8 cellular contexts compared by ENCODE assay signal in the genomic region with DNA sequence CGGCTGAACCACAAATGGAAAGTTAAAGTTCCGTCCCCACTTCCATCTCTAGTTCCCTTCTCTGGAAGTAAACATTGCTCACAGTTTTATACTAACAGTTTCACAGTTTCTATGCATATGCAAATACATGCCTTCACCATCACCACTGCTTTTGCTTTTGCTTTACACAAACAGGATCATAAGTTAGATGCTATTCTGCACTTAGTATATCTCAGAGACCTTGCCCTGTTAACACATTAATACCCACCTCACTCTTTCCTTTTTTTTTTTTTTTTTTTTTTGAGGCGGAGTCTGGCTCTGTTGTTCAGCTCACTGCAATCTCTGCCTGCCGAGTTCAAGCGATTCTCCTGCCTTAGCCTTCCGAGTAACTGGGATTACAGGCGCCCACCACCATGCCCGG. TPM values are rescaled to one million over a fixed set of nuclear protein-coding genes. Genes with fewer than 3 reads are reported as not detected.
A peak's percentile ranks its signal among the peaks of the same experiment; 100 is the strongest.
DNase-seq lines count a peak whose midpoint lies in the region; FAIRE-seq and TF ChIP-seq lines count a peak whose summit lies in the region.

No MANE protein-coding gene starts in this region.

- peak overlapping the region; percentile 92 for H3K4me3 Mint-ChIP-seq in neural progenitor cell

- peak overlapping the region; percentile 79 for H3K4me2 ChIP-seq in OCI-LY7 (ENCODE audit: low read length)
- peak overlapping the region; percentile 92 for H3K4me2 ChIP-seq in endothelial cell of umbilical vein (ENCODE audit: insufficient read depth, low read length)
- peak overlapping the region; percentile 84 for H3K4me2 ChIP-seq in neural progenitor cell

- H3K36me3 ChIP-seq in H7 (replicated peaks; ENCODE audit: control insufficient read depth, insufficient read depth, low read length) = peaks cover 5% of the 10 kb centered on the region
- peaks cover 8% of the 10 kb centered on the region; the same call in 1 of the 2 replicates for H3K36me3 ChIP-seq in OCI-LY7 (ENCODE audit: insufficient read depth, low read length)
- H3K36me3 ChIP-seq in endothelial cell of umbilical vein (ENCODE audit: control insufficient read depth in 2 of 2, extremely low read depth in 1 of 2, insufficient read depth in 2 of 2, low read length in 2 of 2) = peaks cover 0 to 7% of the 10 kb centered on the region in 2 experiments
- H3K36me3 ChIP-seq in neural progenitor cell = no peaks in the 10 kb centered on the region

- dilution Hi-C loops in endothelial cell of umbilical vein (cut with MboI; ENCODE audit: extremely low pct_ligation_motif_present, low sequenced_read_pairs) = no loop called here

- H3K79me2 ChIP-seq in OCI-LY7 (ENCODE audit: insufficient read depth, low read depth, low read length) = no peaks in the 10 kb centered on the region; the same call in 1 of the 2 replicates
- peaks cover 4% of the 10 kb centered on the region for H3K79me2 ChIP-seq in endothelial cell of umbilical vein (ENCODE audit: control insufficient read depth, insufficient read depth, low read length)
- H3K79me2 ChIP-seq in neural progenitor cell (ENCODE audit: low read depth) = peaks cover 10% of the 10 kb centered on the region

- in situ Hi-C loops in GM13977 (cut with MboI; ENCODE audit: low pct_unique_long_range_greater_than_20kb, low sequenced_read_pairs, unreplicated experiment) = no loop called here

- peak overlapping the region; percentile 92 for H3K9ac ChIP-seq in endothelial cell of umbilical vein (replicated peaks; ENCODE audit: extremely low read depth, insufficient read depth, low read length)
- H3K9ac ChIP-seq in neural progenitor cell = no peak overlapping the region

- POLR2A ChIA-PET in OCI-LY7 (lab: Charles Lee) = interaction anchor here (0.5 to 3.6 kb wide), 9 partner anchors 43 to 130 kb away, joined by 3 to 20 read pairs (median 4); a partner anchor contains a TSS
- POLR2A ChIA-PET in endothelial cell of umbilical vein (lab: Charles Lee) = interaction anchor here (0.6 to 1.8 kb wide), 6 partner anchors 49 to 269 kb away, joined by 3 to 10 read pairs (median 4); a partner anchor contains a TSS

- no peak for FAIRE-seq in endothelial cell of umbilical vein (lab: Jason Lieb, UNC)

- H3K9me1 ChIP-seq in endothelial cell of umbilical vein (replicated peaks; ENCODE audit: control insufficient read depth, extremely low read depth, insufficient read depth, low read length) = no peaks in the 10 kb centered on the region

- H3K27ac ChIP-seq in OCI-LY7 (ENCODE audit: low read depth, low read length, poor library complexity, severe bottlenecking) = peak overlapping the region; percentile 48
- H3K27ac ChIP-seq in endothelial cell of umbilical vein (ENCODE audit: insufficient read depth, low read depth, low read length) = peak overlapping the region; percentile 85
- no peak overlapping the region for H3K27ac ChIP-seq in neural progenitor cell

- H4K20me1 ChIP-seq in OCI-LY7 (ENCODE audit: insufficient read depth, low read length) (no peaks in the 10 kb centered on the region), endothelial cell of umbilical vein (replicated peaks; ENCODE audit: control insufficient read depth, extremely low read depth, insufficient read depth, low read length) (no peaks in the 10 kb centered on the region), neural progenitor cell (ENCODE audit: low read depth) (no peaks in the 10 kb centered on the region)

- DNase-seq in GM13977 (ENCODE audit: low spot score) = peak; percentile 61
- no peak for DNase-seq in H7
- DNase-seq in OCI-LY7 (ENCODE audit: low spot score) = peak; percentile 30
- DNase-seq in endothelial cell of umbilical vein (ENCODE audit: low read depth, low spot score) = peak; percentile 33
- DNase-seq in neural progenitor cell (ENCODE audit: low spot score) = no peak
- DNase-seq in NOMO-1 (lab: John Stamatoyannopoulos, UW; ENCODE audit: unreplicated experiment in 2 of 2) = no peak
- no peak for DNase-seq in HUDEP-2 (lab: John Stamatoyannopoulos, UW; ENCODE audit: unreplicated experiment in 76 of 76)
- no peak for DNase-seq in NCI-H2107 (lab: John Stamatoyannopoulos, UW)

- H3K4me1 Mint-ChIP-seq in neural progenitor cell = peaks cover 13% of the 10 kb centered on the region

- TF ChIP-seq POLR2A in endothelial cell of umbilical vein (IDR thresholded peaks at IDR 0.05; ENCODE audit: low read depth, low read length) = no peak

- H3K9me2 ChIP-seq in OCI-LY7 (ENCODE audit: insufficient read depth, low read length) = no peaks in the 10 kb centered on the region

- no peak overlapping the region for H3K27ac Mint-ChIP-seq in neural progenitor cell

- BruUV-seq in OCI-LY7 (replicated peaks; lab: Mats Ljungman, UMichigan) (no TSS peak), endothelial cell of umbilical vein (replicated peaks; lab: Mats Ljungman, UMichigan) (no TSS peak)

- no peaks in the 10 kb centered on the region for H3K27me3 ChIP-seq in H7 (ENCODE audit: control insufficient read depth, insufficient read depth, low read length)
- no peaks in the 10 kb centered on the region for H3K27me3 ChIP-seq in endothelial cell of umbilical vein (ENCODE audit: control insufficient read depth in 2 of 2, insufficient read depth in 2 of 2, low read length in 2 of 2)
- H3K27me3 ChIP-seq in neural progenitor cell = no peaks in the 10 kb centered on the region

- H3K4me3 ChIP-seq in H7 (ENCODE audit: insufficient read depth, low read depth, low read length) = peak overlapping the region; percentile 87
- peak overlapping the region; percentile 77 for H3K4me3 ChIP-seq in OCI-LY7 (ENCODE audit: low read depth, low read length, poor library complexity, severe bottlenecking)
- H3K4me3 ChIP-seq in endothelial cell of umbilical vein (replicated peaks in 1 of 3; ENCODE audit: insufficient read depth in 1 of 3, low read depth in 1 of 3, low read length in 3 of 3) = peak overlapping the region; percentile 80 to 97 (median 86)
- H3K4me3 ChIP-seq in neural progenitor cell = peak overlapping the region; percentile 79

- peaks cover 35% of the 10 kb centered on the region for H3K4me1 ChIP-seq in OCI-LY7 (ENCODE audit: insufficient read depth, low read length, poor library complexity, severe bottlenecking)
- H3K4me1 ChIP-seq in endothelial cell of umbilical vein (ENCODE audit: control insufficient read depth, extremely low read depth, insufficient read depth, low read length) = peaks cover 17% of the 10 kb centered on the region
- H3K4me1 ChIP-seq in neural progenitor cell = peaks cover 3% of the 10 kb centered on the region

- intact Hi-C loops in OCI-LY7 (cut with micrococcal nuclease; ENCODE audit: unreplicated experiment) (loop anchor here (2.0 kb wide), 3 partner anchors 48 to 196 kb away; a partner anchor contains a TSS), endothelial cell of umbilical vein (cut with micrococcal nuclease) (loop anchor here (2.0 to 5.0 kb wide), 4 partner anchors 80 to 268 kb away; a partner anchor contains a TSS)

- H3K9me3 ChIP-seq in OCI-LY7 (ENCODE audit: low read length) (no peaks in the 10 kb centered on the region), endothelial cell of umbilical vein (replicated peaks; ENCODE audit: control insufficient read depth, insufficient read depth, low read length) (no peaks in the 10 kb centered on the region), neural progenitor cell (ENCODE audit: low read depth) (no peaks in the 10 kb centered on the region)

- H3K27me3 Mint-ChIP-seq in neural progenitor cell (ENCODE audit: insufficient read depth, low read depth) = no peaks in the 10 kb centered on the region

- H3K9me3 Mint-ChIP-seq in neural progenitor cell = no peaks in the 10 kb centered on the region

- H3F3A ChIP-seq in neural progenitor cell (ENCODE audit: low read depth) = peaks cover 20% of the 10 kb centered on the region

- peak overlapping the region; percentile 77 for H2AFZ ChIP-seq in OCI-LY7 (ENCODE audit: low read length)
- no peak overlapping the region for H2AFZ ChIP-seq in endothelial cell of umbilical vein (ENCODE audit: low read depth, low read length)
- H2AFZ ChIP-seq in neural progenitor cell (replicated peaks) = peak overlapping the region; percentile 96

- H3K36me3 Mint-ChIP-seq in neural progenitor cell = peaks cover 3% of the 10 kb centered on the region

- CTCF ChIA-PET in OCI-LY7 (lab: Charles Lee; ENCODE audit: unreplicated experiment) (no interaction called here), endothelial cell of umbilical vein (lab: Charles Lee) (interaction anchor here (0.6 to 4.3 kb wide), 7 partner anchors 9 to 195 kb away, joined by 3 to 110 read pairs (median 3); a partner anchor contains a TSS)

- TF ChIP-seq CTCF in GM13977 (IDR thresholded peaks at IDR 0.05; ENCODE audit: extremely low read depth, insufficient read depth, missing control alignments) (no peak), OCI-LY7 (conservative IDR thresholded peaks at IDR 0.05; ENCODE audit: low read length) (no peak), endothelial cell of umbilical vein (IDR thresholded peaks at IDR 0.05; ENCODE audit: extremely low read depth in 1 of 2, insufficient read depth in 1 of 2, low read depth in 1 of 2, low read length in 2 of 2) (no peak), neural progenitor cell (IDR thresholded peaks at IDR 0.05) (no peak)

RNA-seq across cellular contexts. Expression of a gene that starts 0.9 kb away (rescaled TPM):
- 10.5 and 12.6 TPM in 2 replicates for total RNA-seq in H7 (2014; rRNA removed; shearing (Covaris generic))
- total RNA-seq in OCI-LY7 (2014; rRNA removed; shearing (Covaris generic)) = 12.9 and 13.4 TPM in 2 replicates
- 26.8 and 31.1 TPM in 2 replicates for total RNA-seq in OCI-LY7 (2022)
- 40.3 and 44.6 TPM in 2 replicates for total RNA-seq in endothelial cell of umbilical vein
- polyA plus RNA-seq in endothelial cell of umbilical vein = 18.1 and 19.6 TPM in 2 replicates
- polyA plus RNA-seq in endothelial cell of umbilical vein (2011; cell fraction: cytosol; rRNA removed) = 10.3 and 11.9 TPM in 2 replicates
- 131 and 146 TPM in 2 replicates for polyA plus RNA-seq in endothelial cell of umbilical vein (2011; cell fraction: nucleus; rRNA removed)
- 12.0 and 15.8 TPM in 2 replicates for polyA plus RNA-seq in endothelial cell of umbilical vein (2012)
- 56.2 and 66.9 TPM in 2 replicates for polyA minus RNA-seq in endothelial cell of umbilical vein
- 9.4 TPM for polyA minus RNA-seq in endothelial cell of umbilical vein (2011; cell fraction: cytosol; rRNA and poly(A)+ RNA removed)
- 55.5 and 84.3 TPM in 2 replicates for polyA minus RNA-seq in endothelial cell of umbilical vein (2011; cell fraction: nucleus; rRNA and poly(A)+ RNA removed)
- total RNA-seq in neural progenitor cell (ENCODE audit: low replicate concordance) = 10.9 and 19.8 TPM in 2 replicates

RNA-seq across cellular contexts. Expression of a gene that starts 23.5 kb away (rescaled TPM):
- 0.28 TPM in 1 of 2 replicates, not detected in the other for total RNA-seq in H7 (2014; rRNA removed; shearing (Covaris generic))
- 0.08 TPM in 1 of 2 replicates, not detected in the other for total RNA-seq in OCI-LY7 (2014; rRNA removed; shearing (Covaris generic))
- total RNA-seq in OCI-LY7 (2022) (0.09 and 0.11 TPM in 2 replicates), endothelial cell of umbilical vein (0.07 TPM in 1 of 2 replicates, not detected in the other), neural progenitor cell (ENCODE audit: low replicate concordance) (0.22 TPM in 1 of 2 replicates, not detected in the other)
- polyA plus RNA-seq in endothelial cell of umbilical vein = not detected in 2 replicates
- not detected in 2 replicates for polyA plus RNA-seq in endothelial cell of umbilical vein (2011; cell fraction: cytosol; rRNA removed)
- polyA plus RNA-seq in endothelial cell of umbilical vein (2011; cell fraction: nucleus; rRNA removed) = 0.05 TPM in 1 of 2 replicates, not detected in the other
- 0.04 TPM in 2 replicates for polyA plus RNA-seq in endothelial cell of umbilical vein (2012)
- polyA minus RNA-seq in endothelial cell of umbilical vein = not detected in 2 replicates
- not detected for polyA minus RNA-seq in endothelial cell of umbilical vein (2011; cell fraction: cytosol; rRNA and poly(A)+ RNA removed)
- polyA minus RNA-seq in endothelial cell of umbilical vein (2011; cell fraction: nucleus; rRNA and poly(A)+ RNA removed) = 0.05 TPM in 1 of 2 replicates, not detected in the other

RNA-seq across cellular contexts. Expression of a gene that starts 42.2 kb away (rescaled TPM):
- total RNA-seq in H7 (2014; rRNA removed; shearing (Covaris generic)) = 58.4 and 62.6 TPM in 2 replicates
- total RNA-seq in OCI-LY7 (2014; rRNA removed; shearing (Covaris generic)) = 85.2 and 86.6 TPM in 2 replicates
- total RNA-seq in OCI-LY7 (2022) = 68.8 and 76.6 TPM in 2 replicates
- total RNA-seq in endothelial cell of umbilical vein = 39.1 and 41.8 TPM in 2 replicates
- 84.5 and 100 TPM in 2 replicates for polyA plus RNA-seq in endothelial cell of umbilical vein
- 35.7 and 37.7 TPM in 2 replicates for polyA plus RNA-seq in endothelial cell of umbilical vein (2011; cell fraction: cytosol; rRNA removed)
- 183 and 209 TPM in 2 replicates for polyA plus RNA-seq in endothelial cell of umbilical vein (2011; cell fraction: nucleus; rRNA removed)
- 23.6 and 23.8 TPM in 2 replicates for polyA plus RNA-seq in endothelial cell of umbilical vein (2012)
- 58.4 and 63.1 TPM in 2 replicates for polyA minus RNA-seq in endothelial cell of umbilical vein
- polyA minus RNA-seq in endothelial cell of umbilical vein (2011; cell fraction: cytosol; rRNA and poly(A)+ RNA removed) = 24.2 TPM
- 63.4 and 65.6 TPM in 2 replicates for polyA minus RNA-seq in endothelial cell of umbilical vein (2011; cell fraction: nucleus; rRNA and poly(A)+ RNA removed)
- total RNA-seq in neural progenitor cell (ENCODE audit: low replicate concordance) = 62.5 and 67.0 TPM in 2 replicates

RNA-seq across cellular contexts. Expression of a gene that starts 42.6 kb away (rescaled TPM):
- 87.1 and 106 TPM in 2 replicates for total RNA-seq in H7 (2014; rRNA removed; shearing (Covaris generic))
- total RNA-seq in OCI-LY7 (2014; rRNA removed; shearing (Covaris generic)) = 110 and 117 TPM in 2 replicates
- total RNA-seq in OCI-LY7 (2022) (175 and 203 TPM in 2 replicates), endothelial cell of umbilical vein (227 and 231 TPM in 2 replicates), neural progenitor cell (ENCODE audit: low replicate concordance) (76.6 and 118 TPM in 2 replicates)
- 304 and 387 TPM in 2 replicates for polyA plus RNA-seq in endothelial cell of umbilical vein
- 305 and 349 TPM in 2 replicates for polyA plus RNA-seq in endothelial cell of umbilical vein (2011; cell fraction: cytosol; rRNA removed)
- 233 and 254 TPM in 2 replicates for polyA plus RNA-seq in endothelial cell of umbilical vein (2011; cell fraction: nucleus; rRNA removed)
- polyA plus RNA-seq in endothelial cell of umbilical vein (2012) = 177 and 248 TPM in 2 replicates
- polyA minus RNA-seq in endothelial cell of umbilical vein = 232 and 271 TPM in 2 replicates
- 103 TPM for polyA minus RNA-seq in endothelial cell of umbilical vein (2011; cell fraction: cytosol; rRNA and poly(A)+ RNA removed)
- polyA minus RNA-seq in endothelial cell of umbilical vein (2011; cell fraction: nucleus; rRNA and poly(A)+ RNA removed) = 39.2 and 46.9 TPM in 2 replicates

RNA-seq across cellular contexts. Expression of a gene that starts 48.8 kb away (rescaled TPM):
- 33.6 and 36.1 TPM in 2 replicates for total RNA-seq in H7 (2014; rRNA removed; shearing (Covaris generic))
- total RNA-seq in OCI-LY7 (2014; rRNA removed; shearing (Covaris generic)) = 23.3 and 26.9 TPM in 2 replicates
- total RNA-seq in OCI-LY7 (2022) (43.6 and 44.7 TPM in 2 replicates), endothelial cell of umbilical vein (28.6 and 33.6 TPM in 2 replicates), neural progenitor cell (ENCODE audit: low replicate concordance) (24.1 and 35.3 TPM in 2 replicates)
- polyA plus RNA-seq in endothelial cell of umbilical vein = 52.5 and 58.6 TPM in 2 replicates
- 33.8 and 34.5 TPM in 2 replicates for polyA plus RNA-seq in endothelial cell of umbilical vein (2011; cell fraction: cytosol; rRNA removed)
- 98.7 and 120 TPM in 2 replicates for polyA plus RNA-seq in endothelial cell of umbilical vein (2011; cell fraction: nucleus; rRNA removed)
- 19.1 and 21.5 TPM in 2 replicates for polyA plus RNA-seq in endothelial cell of umbilical vein (2012)
- 65.1 and 69.4 TPM in 2 replicates for polyA minus RNA-seq in endothelial cell of umbilical vein
- polyA minus RNA-seq in endothelial cell of umbilical vein (2011; cell fraction: cytosol; rRNA and poly(A)+ RNA removed) = 21.2 TPM
- polyA minus RNA-seq in endothelial cell of umbilical vein (2011; cell fraction: nucleus; rRNA and poly(A)+ RNA removed) = 26.2 and 28.5 TPM in 2 replicates

Comparison
In these comparisons a context has a peak if more than half of its experiments do, and no peak if none do; other contexts are left out.
1. DNase-seq: peak in GM13977 (single experiment), OCI-LY7 (single experiment) and endothelial cell of umbilical vein (single experiment); none in H7 (single experiment), neural progenitor cell (single experiment), NOMO-1 (0 of 2), HUDEP-2 (0 of 76) and NCI-H2107 (single experiment).
2. Peak in every context shown above with its lines, with median percentiles within 50 percentile points of each other: H3K4me3 ChIP-seq and H3K4me2 ChIP-seq.